In genomic region chr2:54106631-54107454, GRCh38 we compare ENCODE assay signal across 9 cellular contexts. TPM values are rescaled to one million over a fixed set of nuclear protein-coding genes. Genes with fewer than 3 reads are reported as not detected.
A peak's percentile ranks its signal among the peaks of the same experiment; 100 is the strongest.
DNase-seq lines count a peak whose midpoint lies in the region; ATAC-seq and TF ChIP-seq lines count a peak whose summit lies in the region.
"Had no signal": no experiment of that assay in that cellular context is flagged by ENCODE, and none has a peak within 500 bp of the region (broad histone marks: within the 10 kb centered on the region; RNA-seq: fewer than 3 reads in every experiment).

No MANE protein-coding gene starts in this region.

- DNase-seq in CD1c-positive myeloid dendritic cell (ENCODE audit: extremely low spot score) (peak; percentile 41), globus pallidus (ENCODE audit: low spot score) (peak; percentile 71), progenitor cell of endocrine pancreas (ENCODE audit: low spot score, unreplicated experiment) (no peak)
- peak; percentile 56 for DNase-seq in activated naive CD4-positive, alpha-beta T cell treated with anti-CD3 and anti-CD28 coated beads, Interleukin-2, amount 10 ng/mL, durations not matched to agents 7 days and 5 days

- H3K4me3 Mint-ChIP-seq in activated naive CD4-positive, alpha-beta T cell treated with anti-CD3 and anti-CD28 coated beads, Interleukin-2, amount 10 ng/mL, durations not matched to agents 7 days and 5 days: no peak overlapping the region
- no peak overlapping the region for H3K4me3 Mint-ChIP-seq in progenitor cell of endocrine pancreas (ENCODE audit: low read depth)

- H3K9me3 ChIP-seq in OCI-LY3 (ENCODE audit: insufficient read depth, low read length): no peaks in the 10 kb centered on the region

- peaks cover 9% of the 10 kb centered on the region for H3K4me1 Mint-ChIP-seq in activated naive CD4-positive, alpha-beta T cell treated with anti-CD3 and anti-CD28 coated beads, Interleukin-2, amount 10 ng/mL, durations not matched to agents 7 days and 5 days
- H3K4me1 Mint-ChIP-seq in progenitor cell of endocrine pancreas (ENCODE audit: low read depth): no peaks in the 10 kb centered on the region

- CTCF ChIA-PET in activated naive CD4-positive, alpha-beta T cell treated with anti-CD3 and anti-CD28 coated beads, Interleukin-2, amount 10 ng/mL, durations not matched to agents 7 days and 5 days (lab: Charles Lee): interaction anchor here (0.6 to 2.5 kb wide), 25 partner anchors 9 to 1064 kb away, joined by 3 to 26 read pairs (median 4); partner anchors contain the start of gene ACYP2

- no peaks in the 10 kb centered on the region for H3K36me3 Mint-ChIP-seq in activated naive CD4-positive, alpha-beta T cell treated with anti-CD3 and anti-CD28 coated beads, Interleukin-2, amount 10 ng/mL, durations not matched to agents 7 days and 5 days
- H3K36me3 Mint-ChIP-seq in progenitor cell of endocrine pancreas (ENCODE audit: insufficient read depth): no peaks in the 10 kb centered on the region

- H3K27ac Mint-ChIP-seq in activated naive CD4-positive, alpha-beta T cell treated with anti-CD3 and anti-CD28 coated beads, Interleukin-2, amount 10 ng/mL, durations not matched to agents 7 days and 5 days: no peak overlapping the region
- H3K27ac Mint-ChIP-seq in progenitor cell of endocrine pancreas: no peak overlapping the region

- no peak overlapping the region for H3K27ac ChIP-seq in OCI-LY3 (ENCODE audit: low read length)
- H3K27ac ChIP-seq: SK-N-MC had no signal

- H3K9me3 Mint-ChIP-seq in activated naive CD4-positive, alpha-beta T cell treated with anti-CD3 and anti-CD28 coated beads, Interleukin-2, amount 10 ng/mL, durations not matched to agents 7 days and 5 days: no peaks in the 10 kb centered on the region
- H3K9me3 Mint-ChIP-seq in progenitor cell of endocrine pancreas (ENCODE audit: low read depth): no peaks in the 10 kb centered on the region

- H3K27me3 Mint-ChIP-seq in activated naive CD4-positive, alpha-beta T cell treated with anti-CD3 and anti-CD28 coated beads, Interleukin-2, amount 10 ng/mL, durations not matched to agents 7 days and 5 days: peaks cover 17% of the 10 kb centered on the region
- H3K27me3 Mint-ChIP-seq in progenitor cell of endocrine pancreas: peaks cover 6% of the 10 kb centered on the region

- no peaks in the 10 kb centered on the region for H3K79me2 ChIP-seq in OCI-LY3 (ENCODE audit: low read length)

- ATAC-seq in GM18861 (IDR thresholded peaks at IDR 0.05; ENCODE audit: unreplicated experiment): peak; percentile 58
- peak; percentile 60 for ATAC-seq in HG03460 (IDR thresholded peaks at IDR 0.05; ENCODE audit: unreplicated experiment)
- no peak for ATAC-seq in HG02970 (IDR thresholded peaks at IDR 0.05; ENCODE audit: low FRiP score, unreplicated experiment)

- no peaks in the 10 kb centered on the region for H3K27me3 ChIP-seq in OCI-LY3 (ENCODE audit: low read depth, low read length)

- no peaks in the 10 kb centered on the region for H4K20me1 ChIP-seq in OCI-LY3 (ENCODE audit: insufficient read depth, low read length)

- peak; percentile 84 for TF ChIP-seq CTCF in OCI-LY3 (IDR thresholded peaks at IDR 0.05; ENCODE audit: low read depth, low read length)
- TF ChIP-seq CTCF in progenitor cell of endocrine pancreas (IDR thresholded peaks at IDR 0.05; ENCODE audit: unreplicated experiment): peak; percentile 74

- peaks cover 37% of the 10 kb centered on the region for H3K4me1 ChIP-seq in OCI-LY3 (ENCODE audit: low read length)

- peak overlapping the region; percentile 92 for H2AFZ ChIP-seq in OCI-LY3 (ENCODE audit: low read depth, low read length)

- H3K9ac ChIP-seq in OCI-LY3 (ENCODE audit: low read length): peak overlapping the region; percentile 40

- no peaks in the 10 kb centered on the region for H3K36me3 ChIP-seq in OCI-LY3 (replicated peaks; ENCODE audit: low read depth, low read length)

- peak overlapping the region; percentile 70 for H3K4me3 ChIP-seq in OCI-LY3 (ENCODE audit: low read length)
- H3K4me3 ChIP-seq: SK-N-MC had no signal

- peak overlapping the region; percentile 86 for H3K4me2 ChIP-seq in OCI-LY3 (ENCODE audit: low read length)

RNA-seq across cellular contexts. Expression of gene ACYP2, which starts 8.6 kb away (rescaled TPM):
- total RNA-seq in progenitor cell of endocrine pancreas: 8.6 and 9.6 TPM in 2 replicates
